18 cellular contexts compared by ENCODE assay signal in the genomic region with DNA sequence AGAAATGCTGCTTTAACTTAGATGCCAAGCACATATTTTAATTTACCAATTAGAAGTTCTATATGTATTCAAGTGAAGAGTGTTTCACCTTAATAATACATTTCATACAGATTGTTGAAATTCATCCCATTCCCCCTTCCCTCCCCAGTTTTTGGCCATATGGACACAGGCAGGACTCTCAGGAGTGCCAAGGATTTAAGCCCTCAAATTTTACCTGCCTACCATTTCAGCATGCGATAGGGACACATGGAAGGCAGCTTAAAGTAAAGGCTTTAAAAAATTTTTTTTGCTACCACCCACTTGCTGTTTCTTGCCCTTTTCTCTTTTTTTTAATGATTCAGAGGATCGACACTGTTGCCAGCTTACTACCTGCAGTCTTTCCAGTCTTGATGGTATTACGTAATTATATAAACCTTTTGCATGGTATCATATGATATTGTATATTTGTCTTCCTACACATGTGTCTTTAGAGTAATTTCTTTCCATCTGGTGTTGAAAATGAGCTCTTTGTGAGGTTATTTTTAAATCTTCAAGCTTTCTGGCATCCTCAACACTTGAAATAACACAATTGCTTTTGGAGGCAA. TPM values are rescaled to one million over a fixed set of nuclear protein-coding genes. Genes with fewer than 3 reads are reported as not detected.
A peak's percentile ranks its signal among the peaks of the same experiment; 100 is the strongest.
DNase-seq lines count a peak whose midpoint lies in the region; ATAC-seq, FAIRE-seq and TF ChIP-seq lines count a peak whose summit lies in the region.
"Had no signal": no experiment of that assay in that cellular context is flagged by ENCODE, and none has a peak within 500 bp of the region (broad histone marks: within the 10 kb centered on the region; RNA-seq: fewer than 3 reads in every experiment).

No MANE protein-coding gene starts in this region.

- peak overlapping the region; percentile 56 for H3K4me3 Mint-ChIP-seq in activated naive CD4-positive, alpha-beta T cell treated with anti-CD3 and anti-CD28 coated beads, Interleukin-2, amount 50 U/mL, for 24 hours
- H3K4me3 Mint-ChIP-seq in astrocyte (ENCODE audit: unreplicated experiment): peak overlapping the region; percentile 60

- no peaks in the 10 kb centered on the region for H3K4me1 ChIP-seq in astrocyte (ENCODE audit: insufficient read depth, low read length)
- H3K4me1 ChIP-seq in tibial artery: no peaks in the 10 kb centered on the region
- H3K4me1 ChIP-seq in aorta (ENCODE audit: control insufficient read depth in 1 of 2, insufficient read depth in 2 of 2, low read length in 2 of 2): peaks cover 0 to 3% of the 10 kb centered on the region in 2 donors

- 27 to 51% methylated on average over 3 of the region's 3 CpGs for WGBS in aorta, 2 donors

- peaks cover 4% of the 10 kb centered on the region for H3K36me3 Mint-ChIP-seq in activated naive CD4-positive, alpha-beta T cell treated with anti-CD3 and anti-CD28 coated beads, Interleukin-2, amount 50 U/mL, for 24 hours
- no peaks in the 10 kb centered on the region for H3K36me3 Mint-ChIP-seq in activated naive CD4-positive, alpha-beta T cell treated with anti-CD3 and anti-CD28 coated beads, Interleukin-2, amount 50 U/mL, for 72 hours
- no peaks in the 10 kb centered on the region for H3K36me3 Mint-ChIP-seq in astrocyte (ENCODE audit: low read depth, unreplicated experiment)

- H3K27ac Mint-ChIP-seq in activated naive CD4-positive, alpha-beta T cell treated with anti-CD3 and anti-CD28 coated beads, Interleukin-2, amount 50 U/mL, for 24 hours: peak overlapping the region; percentile 86
- no peak overlapping the region for H3K27ac Mint-ChIP-seq in activated naive CD4-positive, alpha-beta T cell treated with anti-CD3 and anti-CD28 coated beads, Interleukin-2, amount 50 U/mL, for 72 hours
- no peak overlapping the region for H3K27ac Mint-ChIP-seq in astrocyte (ENCODE audit: unreplicated experiment)

- H3K9me3 ChIP-seq in astrocyte (ENCODE audit: insufficient read depth, low read depth, low read length) (no peaks in the 10 kb centered on the region), tibial artery (no peaks in the 10 kb centered on the region), aorta (ENCODE audit: control insufficient read depth, low read length) (no peaks in the 10 kb centered on the region)
- H3K9me3 ChIP-seq: colonic mucosa, heart right ventricle, SK-N-SH had no signal

- no peak overlapping the region for H3K4me3 ChIP-seq in astrocyte (ENCODE audit: insufficient read depth, low read depth, low read length)
- no peak overlapping the region for H3K4me3 ChIP-seq in tibial artery
- no peak overlapping the region for H3K4me3 ChIP-seq in aorta (ENCODE audit: low read length in 2 of 2)
- H3K4me3 ChIP-seq: colonic mucosa, heart right ventricle had no signal

- H3K4me2 ChIP-seq in astrocyte (ENCODE audit: low read length): no peak overlapping the region
- H3K4me2 ChIP-seq: SK-N-SH had no signal

- no peaks in the 10 kb centered on the region for H3K27me3 Mint-ChIP-seq in activated naive CD4-positive, alpha-beta T cell treated with anti-CD3 and anti-CD28 coated beads, Interleukin-2, amount 50 U/mL, for 24 hours
- no peaks in the 10 kb centered on the region for H3K27me3 Mint-ChIP-seq in astrocyte (ENCODE audit: low read depth, unreplicated experiment)

- DNase-seq in activated naive CD4-positive, alpha-beta T cell treated with anti-CD3 and anti-CD28 coated beads, Interleukin-2, amount 50 U/mL, for 72 hours (ENCODE audit: low spot score in 2 of 2): no peak
- DNase-seq in NCI-H2171 treated with DMSO at 0.1 percent for 48 hours (lab: John Stamatoyannopoulos, UW): peak; percentile 89
- no peak for DNase-seq in astrocyte (ENCODE audit: low read depth)
- DNase-seq in superior temporal gyrus (ENCODE audit: extremely low spot score): peak; percentile 48
- DNase-seq in tibial artery: no peak
- DNase-seq in aorta: no peak
- DNase-seq: activated CD4-positive, CD25-positive, alpha-beta regulatory T cell treated with anti-CD3 and anti-CD28 coated beads, Interleukin-2, amount 50 U/mL, for 72 hours; activated effector memory CD4-positive, alpha-beta T cell treated with Interleukin-2 at 50 U/mL for 16 hours; colonic mucosa; COR-L47; heart right ventricle; Kasumi-1; left ventricle myocardium superior; NCI-H1092; NK-92 treated with Interleukin-12 subunit alpha and Interleukin-12 subunit beta, amount 100 ng/mL, for 24 hours; SK-N-SH; stimulated activated CD8-positive, alpha-beta memory T cell treated with anti-CD3 and anti-CD28 coated beads, Interleukin-4, amount 100 ng/mL, for 48 hours had no signal

- intact Hi-C loops in tibial artery (cut with DNase I; ENCODE audit: low total_unique reads): no loop called here
- intact Hi-C loops in aorta (cut with DNase I): no loop called here

- H3K9me3 Mint-ChIP-seq in activated naive CD4-positive, alpha-beta T cell treated with anti-CD3 and anti-CD28 coated beads, Interleukin-2, amount 50 U/mL, for 24 hours: no peaks in the 10 kb centered on the region
- no peaks in the 10 kb centered on the region for H3K9me3 Mint-ChIP-seq in activated naive CD4-positive, alpha-beta T cell treated with anti-CD3 and anti-CD28 coated beads, Interleukin-2, amount 50 U/mL, for 72 hours
- no peaks in the 10 kb centered on the region for H3K9me3 Mint-ChIP-seq in astrocyte (ENCODE audit: unreplicated experiment)

- H3K27ac ChIP-seq in astrocyte (ENCODE audit: low read depth, low read length) (no peak overlapping the region), tibial artery (no peak overlapping the region), aorta (ENCODE audit: low read depth in 1 of 2, low read length in 2 of 2) (no peak overlapping the region)
- H3K27ac ChIP-seq: colonic mucosa, heart right ventricle had no signal

- no peak overlapping the region for H3K9ac ChIP-seq in astrocyte (ENCODE audit: low read length)
- H3K9ac ChIP-seq: SK-N-SH had no signal

- H3K36me3 ChIP-seq in astrocyte (ENCODE audit: insufficient read depth, low read length) (no peaks in the 10 kb centered on the region), tibial artery (no peaks in the 10 kb centered on the region), aorta (ENCODE audit: control insufficient read depth in 1 of 2, insufficient read depth in 2 of 2, low read length in 1 of 2) (no peaks in the 10 kb centered on the region)
- H3K36me3 ChIP-seq: colonic mucosa, heart right ventricle had no signal

- no peaks in the 10 kb centered on the region for H4K20me1 ChIP-seq in astrocyte (ENCODE audit: insufficient read depth, low read length)

- ATAC-seq in activated naive CD4-positive, alpha-beta T cell treated with anti-CD3 and anti-CD28 coated beads, Interleukin-2, amount 50 U/mL, for 72 hours: no peak
- ATAC-seq in aorta (ENCODE audit: low FRiP score): no peak
- ATAC-seq: heart right ventricle, left ventricle myocardium superior had no signal

- H3K27me3 ChIP-seq in astrocyte (ENCODE audit: insufficient read depth, low read length) (no peaks in the 10 kb centered on the region), tibial artery (no peaks in the 10 kb centered on the region), aorta (ENCODE audit: control insufficient read depth in 1 of 2, insufficient read depth in 2 of 2, low read length in 1 of 2) (no peaks in the 10 kb centered on the region)
- H3K27me3 ChIP-seq: colonic mucosa, heart right ventricle had no signal

- peaks cover 79% of the 10 kb centered on the region for H3K4me1 Mint-ChIP-seq in activated naive CD4-positive, alpha-beta T cell treated with anti-CD3 and anti-CD28 coated beads, Interleukin-2, amount 50 U/mL, for 24 hours
- no peaks in the 10 kb centered on the region for H3K4me1 Mint-ChIP-seq in astrocyte (ENCODE audit: low read depth, unreplicated experiment)

- H3K79me2 ChIP-seq in astrocyte (ENCODE audit: insufficient read depth, low read length): no peaks in the 10 kb centered on the region

- no peak overlapping the region for H2AFZ ChIP-seq in astrocyte (ENCODE audit: low read depth, low read length)

- no peak for FAIRE-seq in astrocyte (lab: Jason Lieb, UNC)

- TF ChIP-seq CTCF in astrocyte (IDR thresholded peaks at IDR 0.05; ENCODE audit: insufficient read depth, low read depth, low read length) (no peak), tibial artery (IDR thresholded peaks at IDR 0.05) (no peak)

RNA-seq across cellular contexts. Expression of gene EPB41, which starts 7.0 kb away (rescaled TPM):
- total RNA-seq in activated naive CD4-positive, alpha-beta T cell treated with anti-CD3 and anti-CD28 coated beads, Interleukin-2, amount 50 U/mL, for 72 hours: 10 to 100 TPM; 60.5 to 83.4 TPM
- 13.9 and 14.2 TPM in 2 replicates for total RNA-seq in astrocyte
- total RNA-seq in aorta: 10 to 100 TPM; 23.9 to 35.2 TPM
- polyA plus RNA-seq in aorta: 1 to 10 TPM; 3.4 to 5.4 TPM

Comparison
In these comparisons a context has a peak if more than half of its experiments do, and no peak if none do; other contexts are left out.
1. DNase-seq: peak in NCI-H2171 treated with DMSO at 0.1 percent for 48 hours (single experiment) and superior temporal gyrus (single experiment); none in activated naive CD4-positive, alpha-beta T cell treated with anti-CD3 and anti-CD28 coated beads, Interleukin-2, amount 50 U/mL, for 72 hours (0 of 2), astrocyte (single experiment), tibial artery (0 of 2) and aorta (0 of 2).